In the genomic region with DNA sequence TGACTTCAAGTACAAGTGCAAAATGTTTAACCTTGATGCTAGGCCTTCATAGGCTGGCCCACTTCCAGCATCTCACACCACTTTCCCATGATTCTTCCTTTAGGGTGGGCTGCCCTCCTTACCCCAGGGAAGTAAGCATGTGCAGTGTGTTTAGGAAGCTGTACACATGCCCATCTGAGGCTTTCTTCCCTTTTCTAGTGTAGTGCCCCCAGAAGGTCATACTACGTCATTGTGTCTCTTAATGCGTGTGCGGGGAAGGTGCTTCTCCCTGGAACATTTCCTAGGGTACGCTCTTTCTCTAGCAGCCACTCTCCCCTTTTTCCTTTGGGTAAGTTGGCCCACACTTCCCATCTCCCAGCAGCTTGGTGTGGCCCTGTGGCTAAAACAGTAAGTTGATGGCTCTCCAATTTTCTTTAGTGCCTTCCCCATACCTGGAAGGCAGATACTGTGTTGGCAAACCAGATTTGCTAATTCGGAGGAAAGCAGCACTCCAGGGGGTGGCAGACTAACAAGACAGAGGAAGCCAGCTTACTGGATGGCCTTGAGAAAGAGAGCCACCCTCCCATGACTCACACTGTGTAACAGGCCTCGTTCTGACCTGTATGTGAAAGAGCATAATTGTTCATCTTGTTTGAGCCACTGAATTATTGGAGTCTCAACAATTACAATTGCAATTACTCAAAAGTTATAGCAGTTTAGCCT, we compare ENCODE assay signal across 1 cellular context.
A peak's percentile ranks its signal among the peaks of the same experiment; 100 is the strongest.
TF ChIP-seq lines count a peak whose summit lies in the region.

No MANE protein-coding gene starts in this region.

TF ChIP-seq in IMR-90, 13 proteins besides CTCF, POLR2A, EP300 and RAD21:
- TF ChIP-seq MXI1 (IDR thresholded peaks at IDR 0.05; ENCODE audit: borderline replicate concordance, low read depth, low read length) = no peak
- peak; percentile 33; the same call in 1 of the 2 replicates for TF ChIP-seq FOS (IDR thresholded peaks at IDR 0.05; ENCODE audit: low read depth, low read length)
- no peak for TF ChIP-seq NFE2L2 (IDR thresholded peaks at IDR 0.05; ENCODE audit: low read depth, low read length)
- no peak for TF ChIP-seq BHLHE40 (IDR thresholded peaks at IDR 0.05; ENCODE audit: low read depth, low read length)
- TF ChIP-seq CEBPB (IDR thresholded peaks at IDR 0.05; ENCODE audit: low read depth, low read length) = peak; percentile 58
- TF ChIP-seq, protein P1, sequence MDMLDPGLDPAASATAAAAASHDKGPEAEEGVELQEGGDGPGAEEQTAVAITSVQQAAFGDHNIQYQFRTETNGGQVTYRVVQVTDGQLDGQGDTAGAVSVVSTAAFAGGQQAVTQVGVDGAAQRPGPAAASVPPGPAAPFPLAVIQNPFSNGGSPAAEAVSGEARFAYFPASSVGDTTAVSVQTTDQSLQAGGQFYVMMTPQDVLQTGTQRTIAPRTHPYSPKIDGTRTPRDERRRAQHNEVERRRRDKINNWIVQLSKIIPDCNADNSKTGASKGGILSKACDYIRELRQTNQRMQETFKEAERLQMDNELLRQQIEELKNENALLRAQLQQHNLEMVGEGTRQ (IDR thresholded peaks at IDR 0.05; ENCODE audit: low read depth, low read length) = no peak
- no peak for TF ChIP-seq MAFK (IDR thresholded peaks at IDR 0.05; ENCODE audit: low read depth, low read length)
- TF ChIP-seq, protein P2, sequence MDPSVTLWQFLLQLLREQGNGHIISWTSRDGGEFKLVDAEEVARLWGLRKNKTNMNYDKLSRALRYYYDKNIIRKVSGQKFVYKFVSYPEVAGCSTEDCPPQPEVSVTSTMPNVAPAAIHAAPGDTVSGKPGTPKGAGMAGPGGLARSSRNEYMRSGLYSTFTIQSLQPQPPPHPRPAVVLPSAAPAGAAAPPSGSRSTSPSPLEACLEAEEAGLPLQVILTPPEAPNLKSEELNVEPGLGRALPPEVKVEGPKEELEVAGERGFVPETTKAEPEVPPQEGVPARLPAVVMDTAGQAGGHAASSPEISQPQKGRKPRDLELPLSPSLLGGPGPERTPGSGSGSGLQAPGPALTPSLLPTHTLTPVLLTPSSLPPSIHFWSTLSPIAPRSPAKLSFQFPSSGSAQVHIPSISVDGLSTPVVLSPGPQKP (IDR thresholded peaks at IDR 0.05; ENCODE audit: borderline replicate concordance, low read depth, low read length) = no peak
- TF ChIP-seq RCOR1 (IDR thresholded peaks at IDR 0.05; ENCODE audit: insufficient replicate concordance, low read length) = no peak
- TF ChIP-seq CHD1 (IDR thresholded peaks at IDR 0.05; ENCODE audit: low read depth, low read length) = no peak
- TF ChIP-seq SMC3 (IDR thresholded peaks at IDR 0.05; ENCODE audit: low read depth, low read length) = no peak
- TF ChIP-seq RFX5 (IDR thresholded peaks at IDR 0.05; ENCODE audit: low read depth, low read length) = no peak
- TF ChIP-seq MAZ (IDR thresholded peaks at IDR 0.05; ENCODE audit: borderline replicate concordance, low read depth, low read length) = no peak
